18 cellular contexts compared by ENCODE assay signal in genomic region chr4:133270021-133270570, GRCh38.
A peak's percentile ranks its signal among the peaks of the same experiment; 100 is the strongest.
DNase-seq lines count a peak whose midpoint lies in the region; ATAC-seq and TF ChIP-seq lines count a peak whose summit lies in the region.
"Had no signal": no experiment of that assay in that cellular context is flagged by ENCODE, and none has a peak within 500 bp of the region (broad histone marks: within the 10 kb centered on the region; RNA-seq: fewer than 3 reads in every experiment).

No MANE protein-coding gene starts in this region.

- no peak overlapping the region for H2AFZ ChIP-seq in mesenchymal stem cell (ENCODE audit: low read depth, low read length)

- peak; percentile 64 for ATAC-seq in HG02981 (IDR thresholded peaks at IDR 0.05; ENCODE audit: unreplicated experiment)
- peak; percentile 81 for ATAC-seq in WTC11
- no peak for ATAC-seq in GM19023 (IDR thresholded peaks at IDR 0.05; ENCODE audit: unreplicated experiment)
- ATAC-seq: left cardiac atrium, T-cell had no signal

- CTCF ChIA-PET in WTC11 (lab: Charles Lee) = interaction anchor here (1.1 to 1.9 kb wide), 2 partner anchors 116 to 123 kb away, joined by 5 to 12 read pairs; no protein-coding TSS in a partner anchor

- H2BK120ac ChIP-seq in mesenchymal stem cell (ENCODE audit: low read depth, low read length) = no peak overlapping the region

- peak; percentile 1 for DNase-seq in EH (ENCODE audit: low read depth)
- DNase-seq in WTC11 (ENCODE audit: low spot score) = no peak
- DNase-seq in mesenchymal stem cell = peak; percentile 1
- no peak for DNase-seq in stimulated activated CD4-positive, alpha-beta T cell treated with anti-CD3 and anti-CD28 coated beads, Interleukin-4, amount 100 ng/mL, for 1 hour
- no peak for DNase-seq in effector memory CD4-positive, alpha-beta T cell
- no peak for DNase-seq in activated naive CD4-positive, alpha-beta T cell treated with Interleukin-2 at 50 U/mL for 16 hours
- DNase-seq: activated gamma-delta T cell treated with Interleukin-2 at 50 U/mL for 16 hours, hypothalamus, left cardiac atrium, NCI-H2029 treated with DMSO at 0.1 percent for 48 hours, RPMI8226, T-cell, WERI-Rb-1 had no signal

- H3K23ac ChIP-seq in mesenchymal stem cell (ENCODE audit: low read length in 2 of 2) = no peak overlapping the region

- H3K27ac ChIP-seq in mesenchymal stem cell (ENCODE audit: low read length, poor library complexity, severe bottlenecking) = no peak overlapping the region
- no peak overlapping the region for H3K27ac ChIP-seq in effector memory CD4-positive, alpha-beta T cell (ENCODE audit: insufficient read depth, low read length, poor library complexity, severe bottlenecking)
- H3K27ac ChIP-seq: tibial nerve, WERI-Rb-1 had no signal

- no peak overlapping the region for H2BK15ac ChIP-seq in mesenchymal stem cell (ENCODE audit: low read depth, poor library complexity, severe bottlenecking)

- H3K4me3 ChIP-seq in mesenchymal stem cell (ENCODE audit: insufficient read depth in 1 of 2, low read depth in 1 of 2, low read length in 2 of 2) = no peak overlapping the region
- H3K4me3 ChIP-seq in effector memory CD4-positive, alpha-beta T cell (ENCODE audit: insufficient read depth, low read depth, low read length, poor library complexity, severe bottlenecking) = no peak overlapping the region
- H3K4me3 ChIP-seq: tibial nerve had no signal

- H3K36me3 ChIP-seq in mesenchymal stem cell (ENCODE audit: control insufficient read depth in 1 of 2, insufficient read depth in 2 of 2, low read depth in 1 of 2, low read length in 2 of 2) = no peaks in the 10 kb centered on the region
- no peaks in the 10 kb centered on the region for H3K36me3 ChIP-seq in effector memory CD4-positive, alpha-beta T cell (ENCODE audit: control insufficient read depth, insufficient read depth, low read length)
- H3K36me3 ChIP-seq: tibial nerve, WERI-Rb-1 had no signal

- no peak overlapping the region for H3K4me3 Mint-ChIP-seq in WTC11
- H3K4me3 Mint-ChIP-seq: CD14-positive monocyte; dendritic cell treated with granulocyte-macrophage colony-stimulating factor and Interleukin-4, amounts not matched to agents 40 ng/mL and 50 ng/mL, for 4 days; T-cell had no signal

- peak overlapping the region; percentile 79 for H3K27ac Mint-ChIP-seq in WTC11
- H3K27ac Mint-ChIP-seq: CD14-positive monocyte; dendritic cell treated with granulocyte-macrophage colony-stimulating factor and Interleukin-4, amounts not matched to agents 40 ng/mL and 50 ng/mL, for 4 days; T-cell had no signal

- no peak overlapping the region for H3K14ac ChIP-seq in mesenchymal stem cell (ENCODE audit: low read length in 2 of 2)

- H3K27me3 ChIP-seq in mesenchymal stem cell (ENCODE audit: control insufficient read depth in 1 of 2, insufficient read depth in 1 of 2, low read length in 2 of 2) = no peaks in the 10 kb centered on the region
- H3K27me3 ChIP-seq in effector memory CD4-positive, alpha-beta T cell (replicated peaks; ENCODE audit: control insufficient read depth, insufficient read depth, low read length, poor library complexity, severe bottlenecking) = no peaks in the 10 kb centered on the region
- H3K27me3 ChIP-seq: tibial nerve had no signal

- no peak overlapping the region for H3K4me2 ChIP-seq in mesenchymal stem cell (ENCODE audit: low read length, poor library complexity, severe bottlenecking)

- H3K18ac ChIP-seq in mesenchymal stem cell (ENCODE audit: low read depth in 1 of 2, low read length in 2 of 2) = no peak overlapping the region

- H4K8ac ChIP-seq in mesenchymal stem cell (ENCODE audit: low read length) = no peak overlapping the region

- no peaks in the 10 kb centered on the region for H3K27me3 Mint-ChIP-seq in WTC11 (ENCODE audit: low read depth)
- H3K27me3 Mint-ChIP-seq: dendritic cell treated with granulocyte-macrophage colony-stimulating factor and Interleukin-4, amounts not matched to agents 40 ng/mL and 50 ng/mL, for 4 days; T-cell had no signal

- no peaks in the 10 kb centered on the region for H3K79me1 ChIP-seq in mesenchymal stem cell (replicated peaks; ENCODE audit: low read length, poor library complexity, severe bottlenecking)

- H3K9me3 Mint-ChIP-seq in WTC11 = no peaks in the 10 kb centered on the region
- H3K9me3 Mint-ChIP-seq: CD14-positive monocyte; dendritic cell treated with granulocyte-macrophage colony-stimulating factor and Interleukin-4, amounts not matched to agents 40 ng/mL and 50 ng/mL, for 4 days had no signal

- peaks cover 24% of the 10 kb centered on the region for H3K4me1 Mint-ChIP-seq in WTC11
- H3K4me1 Mint-ChIP-seq: CD14-positive monocyte, T-cell had no signal

- no peaks in the 10 kb centered on the region for H3K9me3 ChIP-seq in mesenchymal stem cell (ENCODE audit: control insufficient read depth, low read length)
- no peaks in the 10 kb centered on the region for H3K9me3 ChIP-seq in effector memory CD4-positive, alpha-beta T cell (ENCODE audit: control insufficient read depth, low read length)
- H3K9me3 ChIP-seq: tibial nerve had no signal

- no peak overlapping the region for H4K91ac ChIP-seq in mesenchymal stem cell (ENCODE audit: low read length)

- H2AK5ac ChIP-seq in mesenchymal stem cell (ENCODE audit: low read length, severe bottlenecking) = no peak overlapping the region

- no peaks in the 10 kb centered on the region for H3K4me1 ChIP-seq in mesenchymal stem cell (ENCODE audit: control insufficient read depth, insufficient read depth, low read depth, low read length)
- H3K4me1 ChIP-seq in effector memory CD4-positive, alpha-beta T cell (ENCODE audit: control insufficient read depth, insufficient read depth, low read length, poor library complexity, severe bottlenecking) = no peaks in the 10 kb centered on the region
- H3K4me1 ChIP-seq: tibial nerve had no signal

- POLR2A ChIA-PET in WTC11 (lab: Charles Lee) = no interaction called here

- no peaks in the 10 kb centered on the region for H3K36me3 Mint-ChIP-seq in WTC11
- H3K36me3 Mint-ChIP-seq: CD14-positive monocyte, T-cell had no signal

- H2BK5ac ChIP-seq in mesenchymal stem cell (ENCODE audit: low read depth, low read length, poor library complexity, severe bottlenecking) = no peak overlapping the region

- H3K4ac ChIP-seq in mesenchymal stem cell (ENCODE audit: low read depth in 1 of 2, low read length in 2 of 2) = no peak overlapping the region

- no peak for TF ChIP-seq CTCF in WTC11 (IDR thresholded peaks at IDR 0.05)

- 96% methylated on average over 1 of the region's 2 CpGs for WGBS in mesenchymal stem cell

- no peak overlapping the region for H3K9ac ChIP-seq in mesenchymal stem cell (ENCODE audit: low read length)

- H2BK12ac ChIP-seq in mesenchymal stem cell (ENCODE audit: low read length in 2 of 2) = no peak overlapping the region

TF ChIP-seq in WTC11, 78 proteins besides CTCF, POLR2A, EP300 and RAD21 (continues in another document):
- TF ChIP-seq AR (CRISPR knock-in tag; IDR thresholded peaks at IDR 0.05) (no peak), MAX (CRISPR knock-in tag; IDR thresholded peaks at IDR 0.05) (no peak), RELA (CRISPR knock-in tag; IDR thresholded peaks at IDR 0.05; ENCODE audit: borderline replicate concordance) (no peak), GTF2I (CRISPR knock-in tag; conservative IDR thresholded peaks at IDR 0.05) (no peak), ETV6 (CRISPR knock-in tag; IDR thresholded peaks at IDR 0.05) (no peak), USF1 (CRISPR knock-in tag; IDR thresholded peaks at IDR 0.05) (no peak), EMX1 (CRISPR knock-in tag; IDR thresholded peaks at IDR 0.05) (no peak), MXD4 (CRISPR knock-in tag; IDR thresholded peaks at IDR 0.05; ENCODE audit: borderline replicate concordance) (no peak), ATF3 (CRISPR knock-in tag; conservative IDR thresholded peaks at IDR 0.05) (no peak), CDX4 (CRISPR knock-in tag; IDR thresholded peaks at IDR 0.05; ENCODE audit: borderline replicate concordance) (no peak)

Comparison
In these comparisons a context has a peak if more than half of its experiments do, and no peak if none do; other contexts are left out.
1. DNase-seq: peak in EH (single experiment) and mesenchymal stem cell (single experiment); none in WTC11 (single experiment), stimulated activated CD4-positive, alpha-beta T cell treated with anti-CD3 and anti-CD28 coated beads, Interleukin-4, amount 100 ng/mL, for 1 hour (single experiment), effector memory CD4-positive, alpha-beta T cell (0 of 3) and activated naive CD4-positive, alpha-beta T cell treated with Interleukin-2 at 50 U/mL for 16 hours (single experiment).